1 cellular context compared by ENCODE assay signal in genomic region chr11:61791737-61792309, GRCh38.
A peak's percentile ranks its signal among the peaks of the same experiment; 100 is the strongest.
TF ChIP-seq lines count a peak whose summit lies in the region.

No MANE protein-coding gene starts in this region.

TF ChIP-seq in K562, 482 proteins besides CTCF, POLR2A, EP300 and RAD21:
- TF ChIP-seq POLR2AphosphoS5 (IDR thresholded peaks at IDR 0.05; ENCODE audit: control insufficient read depth, insufficient read depth, low read depth, low read length) (peak; percentile 47; the same call in 1 of the 2 replicates), MLLT1 (IDR thresholded peaks at IDR 0.05) (peak; percentile 19 to 57; a peak in 1 of 4 replicates), SIN3A (IDR thresholded peaks at IDR 0.05; ENCODE audit: borderline replicate concordance in 2 of 2, control insufficient read depth in 1 of 2, low read depth in 2 of 2, low read length in 2 of 2) (peak in 1 of 2 experiments; percentile 78; a peak in 1 of 4 replicates), BRD9 (IDR thresholded peaks at IDR 0.05; ENCODE audit: low read depth, partially characterized antibody) (peak; percentile 90), MBD2 (IDR thresholded peaks at IDR 0.05; ENCODE audit: borderline replicate concordance, low read depth) (no peak), RFX1 (IDR thresholded peaks at IDR 0.05) (peak; percentile 22; the same call in 1 of the 2 replicates), PHF21A (IDR thresholded peaks at IDR 0.05; ENCODE audit: borderline replicate concordance, low read depth) (0 out of 2 replicates have a peak, but pooled peaks have one; percentile 3), MTA3 (IDR thresholded peaks at IDR 0.05; ENCODE audit: borderline replicate concordance) (0 out of 2 replicates have a peak, but pooled peaks have one; percentile 9), NR2F6 (CRISPR knock-in tag; IDR thresholded peaks at IDR 0.05) (no peak), CTBP1 (IDR thresholded peaks at IDR 0.05; ENCODE audit: borderline replicate concordance) (0 out of 2 replicates have a peak, but pooled peaks have one; percentile 12), SMARCA5 (IDR thresholded peaks at IDR 0.05) (peak; percentile 73; the same call in 1 of the 2 replicates), NKRF (IDR thresholded peaks at IDR 0.05; ENCODE audit: borderline replicate concordance) (0 out of 2 replicates have a peak, but pooled peaks have one; percentile 11), NFIC (IDR thresholded peaks at IDR 0.05) (peak; percentile 87), FOXK2 (conservative IDR thresholded peaks at IDR 0.05 in 1 of 2, IDR thresholded peaks at IDR 0.05 in 1 of 2; ENCODE audit: low read depth in 2 of 2) (peak in 1 of 2 experiments; percentile 62; a peak in 1 of 4 replicates), ARID3B (CRISPR knock-in tag; IDR thresholded peaks at IDR 0.05; ENCODE audit: borderline replicate concordance) (no peak), KDM1A (IDR thresholded peaks at IDR 0.05) (peak; percentile 48 to 72; a peak in 2 of 4 replicates), CREM (IDR thresholded peaks at IDR 0.05; ENCODE audit: low read depth) (peak; percentile 71), HNRNPK (IDR thresholded peaks at IDR 0.05; ENCODE audit: low read depth, low read length, poor library complexity, severe bottlenecking) (no peak), PML (IDR thresholded peaks at IDR 0.05; ENCODE audit: low read length) (0 out of 2 replicates have a peak, but pooled peaks have one; percentile 15), MYC (IDR thresholded peaks at IDR 0.05; ENCODE audit: low read depth, low read length) (peak; percentile 18; the same call in 1 of the 2 replicates), MYC (CRISPR knock-in tag; IDR thresholded peaks at IDR 0.05; ENCODE audit: borderline replicate concordance, low read depth) (no peak), ZNF57 (CRISPR knock-in tag; IDR thresholded peaks at IDR 0.05) (no peak), THRB (CRISPR knock-in tag; conservative IDR thresholded peaks at IDR 0.05) (0 out of 2 replicates have a peak, but pooled peaks have one; percentile 29), DLX4 (CRISPR knock-in tag; IDR thresholded peaks at IDR 0.05) (no peak), GTF2F1 (IDR thresholded peaks at IDR 0.05; ENCODE audit: low read depth, low read length) (0 out of 2 replicates have a peak, but pooled peaks have one; percentile 34)
- TF ChIP-seq, protein P1, sequence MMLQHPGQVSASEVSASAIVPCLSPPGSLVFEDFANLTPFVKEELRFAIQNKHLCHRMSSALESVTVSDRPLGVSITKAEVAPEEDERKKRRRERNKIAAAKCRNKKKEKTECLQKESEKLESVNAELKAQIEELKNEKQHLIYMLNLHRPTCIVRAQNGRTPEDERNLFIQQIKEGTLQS (IDR thresholded peaks at IDR 0.05), result no peak
- TF ChIP-seq, protein P1 (CRISPR knock-in tag; conservative IDR thresholded peaks at IDR 0.05), result peak; percentile 61; the same call in 1 of the 2 replicates
- TF ChIP-seq, protein P2, sequence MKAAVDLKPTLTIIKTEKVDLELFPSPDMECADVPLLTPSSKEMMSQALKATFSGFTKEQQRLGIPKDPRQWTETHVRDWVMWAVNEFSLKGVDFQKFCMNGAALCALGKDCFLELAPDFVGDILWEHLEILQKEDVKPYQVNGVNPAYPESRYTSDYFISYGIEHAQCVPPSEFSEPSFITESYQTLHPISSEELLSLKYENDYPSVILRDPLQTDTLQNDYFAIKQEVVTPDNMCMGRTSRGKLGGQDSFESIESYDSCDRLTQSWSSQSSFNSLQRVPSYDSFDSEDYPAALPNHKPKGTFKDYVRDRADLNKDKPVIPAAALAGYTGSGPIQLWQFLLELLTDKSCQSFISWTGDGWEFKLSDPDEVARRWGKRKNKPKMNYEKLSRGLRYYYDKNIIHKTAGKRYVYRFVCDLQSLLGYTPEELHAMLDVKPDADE (conservative IDR thresholded peaks at IDR 0.05; ENCODE audit: control insufficient read depth, low read depth, low read length), result 0 out of 2 replicates have a peak, but pooled peaks have one; percentile 10
